In the genomic region with DNA sequence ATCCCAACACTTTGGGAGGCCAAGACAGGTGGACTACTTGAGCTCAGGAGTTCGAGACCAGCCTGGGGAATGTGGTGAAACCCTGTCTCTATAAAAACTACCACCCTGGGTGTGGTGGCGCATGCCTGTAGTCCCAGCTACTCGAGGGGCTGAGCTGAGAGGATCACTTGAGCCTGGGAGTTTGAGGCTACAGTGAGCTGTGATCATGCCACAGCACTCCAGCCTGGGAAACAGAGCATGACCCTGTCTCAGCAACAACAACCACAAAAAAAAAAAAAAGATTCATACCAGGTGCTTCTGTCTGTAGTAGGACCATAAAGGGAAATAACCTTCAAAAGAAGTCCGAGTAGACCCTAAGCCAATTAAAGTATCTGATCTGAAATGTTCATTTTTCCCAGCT, we compare ENCODE assay signal across 21 cellular contexts.
DNase-seq lines count a peak whose midpoint lies in the region; ATAC-seq and TF ChIP-seq lines count a peak whose summit lies in the region.
"Had no signal": no experiment of that assay in that cellular context is flagged by ENCODE, and none has a peak within 500 bp of the region (broad histone marks: within the 10 kb centered on the region; RNA-seq: fewer than 3 reads in every experiment).

No MANE protein-coding gene starts in this region.

- H3K4me1 ChIP-seq in GM23338 (ENCODE audit: insufficient read depth), result no peaks in the 10 kb centered on the region
- H3K4me1 ChIP-seq: colonic mucosa, foreskin keratinocyte, testis had no signal

- DNase-seq in GM23338 (ENCODE audit: low spot score) (no peak), ecto neural progenitor cell (ENCODE audit: low spot score) (no peak), OCI-M1 (lab: John Stamatoyannopoulos, UW) (no peak)
- no peak for DNase-seq in stimulated activated CD4-positive, alpha-beta T cell treated with anti-CD3 and anti-CD28 coated beads, Interleukin-4, amount 100 ng/mL, for 1 hour
- DNase-seq: activated CD8-positive, alpha-beta T cell treated with anti-CD3 and anti-CD28 coated beads for 36 hours; activated naive CD4-positive, alpha-beta T cell treated with anti-CD3 and anti-CD28 coated beads, Interleukin-2, amount 50 U/mL, for 16 hours; activated T-cell treated with anti-CD3 and anti-CD28 coated beads, Interleukin-2, amount 50 U/mL, for 4 hours; AML-193; colonic mucosa; foreskin keratinocyte; H7; mesendoderm; small intestine; T-helper 1 cell; testis had no signal

- no peaks in the 10 kb centered on the region for H3K79me2 ChIP-seq in GM23338 (replicated peaks; ENCODE audit: insufficient read depth)

- H3K9me2 ChIP-seq in GM23338 (ENCODE audit: insufficient read depth), result no peaks in the 10 kb centered on the region

- TF ChIP-seq CTCF in GM23338 (conservative IDR thresholded peaks at IDR 0.05; ENCODE audit: low read depth in 2 of 2), result no peak

- H3K27me3 Mint-ChIP-seq in GM23338 (ENCODE audit: insufficient read depth, low read depth, poor library complexity), result no peaks in the 10 kb centered on the region
- no peaks in the 10 kb centered on the region for H3K27me3 Mint-ChIP-seq in stimulated activated memory B cell treated with anti-CD40 and anti-IgM and Interleukin-4, amounts not matched to agents 10 μg/mL and 1 μg/mL and 100 μg/mL, for 72 hours
- H3K27me3 Mint-ChIP-seq: activated CD8-positive, alpha-beta T cell treated with anti-CD3 and anti-CD28 coated beads for 36 hours had no signal

- H3K36me3 Mint-ChIP-seq in GM23338 (ENCODE audit: low read depth), result no peaks in the 10 kb centered on the region
- H3K36me3 Mint-ChIP-seq in stimulated activated memory B cell treated with anti-CD40 and anti-IgM and Interleukin-4, amounts not matched to agents 10 μg/mL and 1 μg/mL and 100 μg/mL, for 72 hours, result no peaks in the 10 kb centered on the region

- H3K4me3 ChIP-seq in GM23338, result no peak overlapping the region
- H3K4me3 ChIP-seq: colonic mucosa, testis had no signal

- H4K20me1 ChIP-seq in GM23338 (replicated peaks; ENCODE audit: insufficient read depth), result no peaks in the 10 kb centered on the region

- no peaks in the 10 kb centered on the region for H3K36me3 ChIP-seq in GM23338 (ENCODE audit: insufficient read depth)
- H3K36me3 ChIP-seq: colonic mucosa had no signal

- H3K27me3 ChIP-seq in GM23338 (ENCODE audit: insufficient read depth), result no peaks in the 10 kb centered on the region
- H3K27me3 ChIP-seq: colonic mucosa, foreskin keratinocyte, testis had no signal

- no peak overlapping the region for H3K27ac Mint-ChIP-seq in GM23338
- H3K27ac Mint-ChIP-seq in stimulated activated memory B cell treated with anti-CD40 and anti-IgM and Interleukin-4, amounts not matched to agents 10 μg/mL and 1 μg/mL and 100 μg/mL, for 72 hours, result peak overlapping the region; percentile 54
- H3K27ac Mint-ChIP-seq: activated CD8-positive, alpha-beta T cell treated with anti-CD3 and anti-CD28 coated beads for 36 hours had no signal

- no peaks in the 10 kb centered on the region for H3K9me3 Mint-ChIP-seq in GM23338
- H3K9me3 Mint-ChIP-seq in stimulated activated memory B cell treated with anti-CD40 and anti-IgM and Interleukin-4, amounts not matched to agents 10 μg/mL and 1 μg/mL and 100 μg/mL, for 72 hours, result no peaks in the 10 kb centered on the region
- H3K9me3 Mint-ChIP-seq: activated CD8-positive, alpha-beta T cell treated with anti-CD3 and anti-CD28 coated beads for 36 hours; activated T-cell treated with anti-CD3 and anti-CD28 coated beads, Interleukin-2, amount 50 U/mL, for 4 hours; nephron had no signal

- no peaks in the 10 kb centered on the region for H3K4me1 Mint-ChIP-seq in GM23338
- peaks cover 21% of the 10 kb centered on the region for H3K4me1 Mint-ChIP-seq in stimulated activated memory B cell treated with anti-CD40 and anti-IgM and Interleukin-4, amounts not matched to agents 10 μg/mL and 1 μg/mL and 100 μg/mL, for 72 hours
- H3K4me1 Mint-ChIP-seq: nephron had no signal

- peak; percentile 86 for ATAC-seq in GM18870 (IDR thresholded peaks at IDR 0.05; ENCODE audit: unreplicated experiment)
- peak; percentile 53 for ATAC-seq in GM23338
- peak; percentile 53 for ATAC-seq in HG03460 (IDR thresholded peaks at IDR 0.05; ENCODE audit: unreplicated experiment)
- peak; percentile 73 for ATAC-seq in stimulated activated memory B cell treated with anti-CD40 and anti-IgM and Interleukin-4, amounts not matched to agents 10 μg/mL and 1 μg/mL and 100 μg/mL, for 72 hours
- ATAC-seq: activated CD8-positive, alpha-beta T cell treated with anti-CD3 and anti-CD28 coated beads for 36 hours; activated T-cell treated with anti-CD3 and anti-CD28 coated beads, Interleukin-2, amount 50 U/mL, for 4 hours; foreskin keratinocyte; Right ventricle myocardium inferior had no signal

- H2AFZ ChIP-seq in GM23338, result no peak overlapping the region

- H3K4me3 Mint-ChIP-seq in GM23338, result no peak overlapping the region
- no peak overlapping the region for H3K4me3 Mint-ChIP-seq in stimulated activated memory B cell treated with anti-CD40 and anti-IgM and Interleukin-4, amounts not matched to agents 10 μg/mL and 1 μg/mL and 100 μg/mL, for 72 hours
- H3K4me3 Mint-ChIP-seq: activated CD8-positive, alpha-beta T cell treated with anti-CD3 and anti-CD28 coated beads for 36 hours; activated T-cell treated with anti-CD3 and anti-CD28 coated beads, Interleukin-2, amount 50 U/mL, for 4 hours; nephron had no signal

- H3F3A ChIP-seq in GM23338 (replicated peaks; ENCODE audit: low read depth), result no peaks in the 10 kb centered on the region

- H3K27ac ChIP-seq in GM23338 (ENCODE audit: low read depth), result no peak overlapping the region
- H3K27ac ChIP-seq: colonic mucosa, foreskin keratinocyte, testis, VCaP had no signal

- H3K4me2 ChIP-seq in GM23338, result no peak overlapping the region

TF ChIP-seq in GM23338, 12 proteins besides CTCF, POLR2A, EP300 and RAD21 (continues in another document):
- no peak for TF ChIP-seq CREB1 (CRISPR knock-in tag; IDR thresholded peaks at IDR 0.05; ENCODE audit: low read depth)
- TF ChIP-seq, protein P1, sequence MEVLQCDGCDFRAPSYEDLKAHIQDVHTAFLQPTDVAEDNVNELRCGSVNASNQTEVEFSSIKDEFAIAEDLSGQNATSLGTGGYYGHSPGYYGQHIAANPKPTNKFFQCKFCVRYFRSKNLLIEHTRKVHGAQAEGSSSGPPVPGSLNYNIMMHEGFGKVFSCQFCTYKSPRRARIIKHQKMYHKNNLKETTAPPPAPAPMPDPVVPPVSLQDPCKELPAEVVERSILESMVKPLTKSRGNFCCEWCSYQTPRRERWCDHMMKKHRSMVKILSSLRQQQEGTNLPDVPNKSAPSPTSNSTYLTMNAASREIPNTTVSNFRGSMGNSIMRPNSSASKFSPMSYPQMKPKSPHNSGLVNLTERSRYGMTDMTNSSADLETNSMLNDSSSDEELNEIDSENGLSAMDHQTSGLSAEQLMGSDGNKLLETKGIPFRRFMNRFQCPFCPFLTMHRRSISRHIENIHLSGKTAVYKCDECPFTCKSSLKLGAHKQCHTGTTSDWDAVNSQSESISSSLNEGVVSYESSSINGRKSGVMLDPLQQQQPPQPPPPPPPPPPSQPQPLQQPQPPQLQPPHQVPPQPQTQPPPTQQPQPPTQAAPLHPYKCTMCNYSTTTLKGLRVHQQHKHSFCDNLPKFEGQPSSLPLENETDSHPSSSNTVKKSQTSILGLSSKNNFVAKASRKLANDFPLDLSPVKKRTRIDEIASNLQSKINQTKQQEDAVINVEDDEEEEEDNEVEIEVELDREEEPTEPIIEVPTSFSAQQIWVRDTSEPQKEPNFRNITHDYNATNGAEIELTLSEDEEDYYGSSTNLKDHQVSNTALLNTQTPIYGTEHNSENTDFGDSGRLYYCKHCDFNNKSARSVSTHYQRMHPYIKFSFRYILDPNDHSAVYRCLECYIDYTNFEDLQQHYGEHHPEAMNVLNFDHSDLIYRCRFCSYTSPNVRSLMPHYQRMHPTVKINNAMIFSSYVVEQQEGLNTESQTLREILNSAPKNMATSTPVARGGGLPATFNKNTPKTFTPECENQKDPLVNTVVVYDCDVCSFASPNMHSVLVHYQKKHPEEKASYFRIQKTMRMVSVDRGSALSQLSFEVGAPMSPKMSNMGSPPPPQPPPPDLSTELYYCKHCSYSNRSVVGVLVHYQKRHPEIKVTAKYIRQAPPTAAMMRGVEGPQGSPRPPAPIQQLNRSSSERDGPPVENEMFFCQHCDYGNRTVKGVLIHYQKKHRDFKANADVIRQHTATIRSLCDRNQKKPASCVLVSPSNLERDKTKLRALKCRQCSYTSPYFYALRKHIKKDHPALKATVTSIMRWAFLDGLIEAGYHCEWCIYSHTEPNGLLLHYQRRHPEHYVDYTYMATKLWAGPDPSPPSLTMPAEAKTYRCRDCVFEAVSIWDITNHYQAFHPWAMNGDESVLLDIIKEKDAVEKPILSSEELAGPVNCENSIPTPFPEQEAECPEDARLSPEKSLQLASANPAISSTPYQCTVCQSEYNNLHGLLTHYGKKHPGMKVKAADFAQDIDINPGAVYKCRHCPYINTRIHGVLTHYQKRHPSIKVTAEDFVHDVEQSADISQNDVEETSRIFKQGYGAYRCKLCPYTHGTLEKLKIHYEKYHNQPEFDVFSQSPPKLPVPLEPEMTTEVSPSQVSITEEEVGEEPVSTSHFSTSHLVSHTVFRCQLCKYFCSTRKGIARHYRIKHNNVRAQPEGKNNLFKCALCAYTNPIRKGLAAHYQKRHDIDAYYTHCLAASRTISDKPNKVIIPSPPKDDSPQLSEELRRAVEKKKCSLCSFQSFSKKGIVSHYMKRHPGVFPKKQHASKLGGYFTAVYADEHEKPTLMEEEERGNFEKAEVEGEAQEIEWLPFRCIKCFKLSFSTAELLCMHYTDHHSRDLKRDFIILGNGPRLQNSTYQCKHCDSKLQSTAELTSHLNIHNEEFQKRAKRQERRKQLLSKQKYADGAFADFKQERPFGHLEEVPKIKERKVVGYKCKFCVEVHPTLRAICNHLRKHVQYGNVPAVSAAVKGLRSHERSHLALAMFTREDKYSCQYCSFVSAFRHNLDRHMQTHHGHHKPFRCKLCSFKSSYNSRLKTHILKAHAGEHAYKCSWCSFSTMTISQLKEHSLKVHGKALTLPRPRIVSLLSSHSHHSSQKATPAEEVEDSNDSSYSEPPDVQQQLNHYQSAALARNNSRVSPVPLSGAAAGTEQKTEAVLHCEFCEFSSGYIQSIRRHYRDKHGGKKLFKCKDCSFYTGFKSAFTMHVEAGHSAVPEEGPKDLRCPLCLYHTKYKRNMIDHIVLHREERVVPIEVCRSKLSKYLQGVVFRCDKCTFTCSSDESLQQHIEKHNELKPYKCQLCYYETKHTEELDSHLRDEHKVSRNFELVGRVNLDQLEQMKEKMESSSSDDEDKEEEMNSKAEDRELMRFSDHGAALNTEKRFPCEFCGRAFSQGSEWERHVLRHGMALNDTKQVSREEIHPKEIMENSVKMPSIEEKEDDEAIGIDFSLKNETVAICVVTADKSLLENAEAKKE (CRISPR knock-in tag; IDR thresholded peaks at IDR 0.05), result no peak
